In the genomic region with DNA sequence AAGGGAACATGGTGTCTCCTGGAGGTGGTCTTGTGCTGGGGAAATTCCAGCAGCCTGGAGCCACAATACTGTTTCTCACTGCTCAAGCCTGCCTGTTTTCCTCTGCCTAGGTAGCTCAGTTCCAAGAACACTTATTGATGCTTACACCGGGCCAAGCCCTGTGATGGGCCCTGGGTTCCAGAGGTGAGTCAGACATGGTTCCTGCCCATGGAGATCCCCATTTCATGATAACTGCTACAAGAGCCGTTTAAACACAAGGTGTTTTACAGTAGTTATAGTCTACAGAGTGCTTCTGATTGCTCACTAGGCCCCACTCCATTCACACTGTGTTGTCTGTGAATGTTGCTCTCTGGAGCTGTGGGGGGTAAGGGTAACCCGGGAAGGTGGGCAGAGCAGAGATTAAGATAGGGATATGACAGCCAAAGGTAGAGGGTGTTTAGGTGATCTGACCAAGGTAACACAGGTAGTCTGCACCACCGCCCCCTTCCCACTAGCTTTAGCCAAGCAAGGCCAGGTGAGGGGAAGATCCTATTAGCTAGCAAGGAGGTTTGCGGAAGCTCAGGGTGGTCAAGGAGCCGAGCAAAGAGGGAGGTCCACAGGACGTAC, we compare ENCODE assay signal across 7 cellular contexts. TPM values are rescaled to one million over a fixed set of nuclear protein-coding genes. Genes with fewer than 3 reads are reported as not detected.
A peak's percentile ranks its signal among the peaks of the same experiment; 100 is the strongest.
DNase-seq lines count a peak whose midpoint lies in the region; ATAC-seq lines count a peak whose summit lies in the region.

No MANE protein-coding gene starts in this region.

- peak overlapping the region; percentile 65 for H3K4me3 ChIP-seq in HUES48 (ENCODE audit: low read depth, low read length)
- H3K4me3 ChIP-seq in iPS-18a (ENCODE audit: low read length) = peak overlapping the region; percentile 62

- H3K9me3 ChIP-seq in HUES48 (ENCODE audit: control insufficient read depth, insufficient read depth, low read length) = no peaks in the 10 kb centered on the region
- H3K9me3 ChIP-seq in iPS-18a (ENCODE audit: control insufficient read depth, low read depth, low read length) = no peaks in the 10 kb centered on the region

- ATAC-seq in stimulated activated naive B cell treated with anti-CD40 and anti-IgM and Interleukin-4, amounts not matched to agents 10 μg/mL and 1 μg/mL and 100 μg/mL, for 72 hours (replicated peaks) = no peak
- ATAC-seq in GM21825 (IDR thresholded peaks at IDR 0.05; ENCODE audit: unreplicated experiment) = no peak

- peaks cover 6% of the 10 kb centered on the region for H3K4me1 ChIP-seq in HUES48 (ENCODE audit: control insufficient read depth, insufficient read depth, low read length)
- H3K4me1 ChIP-seq in iPS-18a (ENCODE audit: control insufficient read depth, low read depth, low read length) = peaks cover 3% of the 10 kb centered on the region

- peak overlapping the region; percentile 90 for H3K4me3 Mint-ChIP-seq in activated T-helper 2 cell treated with anti-CD3 and anti-CD28 coated beads, Interferon-gamma antibody, Interleukin-2, Interleukin-4, amounts not matched to agents 10 μg/mL and 5 μg/mL and 100 μg/mL, durations not matched to agents 14 hours and 24 hours and 36 hours (ENCODE audit: low read depth)
- H3K4me3 Mint-ChIP-seq in stimulated activated naive B cell treated with anti-CD40 and anti-IgM and Interleukin-4, amounts not matched to agents 10 μg/mL and 1 μg/mL and 100 μg/mL, for 72 hours = peak overlapping the region; percentile 64 to 79

- peak; percentile 23 for DNase-seq in activated T-helper 2 cell treated with anti-CD3 and anti-CD28 coated beads, Interferon-gamma antibody, Interleukin-2, Interleukin-4, amounts not matched to agents 10 μg/mL and 5 μg/mL and 100 μg/mL, durations not matched to agents 14 hours and 24 hours and 36 hours (ENCODE audit: low spot score)
- DNase-seq in stimulated activated naive B cell treated with anti-CD40 and anti-IgM and Interleukin-4, amounts not matched to agents 10 μg/mL and 1 μg/mL and 100 μg/mL, for 72 hours = no peak
- DNase-seq in AG08396 (ENCODE audit: low spot score) (no peak), iPS-NIHi11 (ENCODE audit: low spot score) (no peak)

- peaks cover 56% of the 10 kb centered on the region for H3K4me1 Mint-ChIP-seq in activated T-helper 2 cell treated with anti-CD3 and anti-CD28 coated beads, Interferon-gamma antibody, Interleukin-2, Interleukin-4, amounts not matched to agents 10 μg/mL and 5 μg/mL and 100 μg/mL, durations not matched to agents 14 hours and 24 hours and 36 hours (ENCODE audit: low read depth)
- H3K4me1 Mint-ChIP-seq in stimulated activated naive B cell treated with anti-CD40 and anti-IgM and Interleukin-4, amounts not matched to agents 10 μg/mL and 1 μg/mL and 100 μg/mL, for 72 hours = peaks cover 3 to 24% of the 10 kb centered on the region in 2 donors

- H3K36me3 ChIP-seq in HUES48 (ENCODE audit: control insufficient read depth, insufficient read depth, low read length) (no peaks in the 10 kb centered on the region), iPS-18a (ENCODE audit: control insufficient read depth, low read depth, low read length) (no peaks in the 10 kb centered on the region)

- peak overlapping the region; percentile 99 for H3K27ac Mint-ChIP-seq in activated T-helper 2 cell treated with anti-CD3 and anti-CD28 coated beads, Interferon-gamma antibody, Interleukin-2, Interleukin-4, amounts not matched to agents 10 μg/mL and 5 μg/mL and 100 μg/mL, durations not matched to agents 14 hours and 24 hours and 36 hours
- H3K27ac Mint-ChIP-seq in stimulated activated naive B cell treated with anti-CD40 and anti-IgM and Interleukin-4, amounts not matched to agents 10 μg/mL and 1 μg/mL and 100 μg/mL, for 72 hours = no peak overlapping the region

- no peaks in the 10 kb centered on the region for H3K27me3 Mint-ChIP-seq in activated T-helper 2 cell treated with anti-CD3 and anti-CD28 coated beads, Interferon-gamma antibody, Interleukin-2, Interleukin-4, amounts not matched to agents 10 μg/mL and 5 μg/mL and 100 μg/mL, durations not matched to agents 14 hours and 24 hours and 36 hours (ENCODE audit: low read depth)
- H3K27me3 Mint-ChIP-seq in stimulated activated naive B cell treated with anti-CD40 and anti-IgM and Interleukin-4, amounts not matched to agents 10 μg/mL and 1 μg/mL and 100 μg/mL, for 72 hours = peaks cover 25 to 59% of the 10 kb centered on the region in 2 donors

- H3K27me3 ChIP-seq in HUES48 (ENCODE audit: control insufficient read depth, insufficient read depth, low read length) = peaks cover 38% of the 10 kb centered on the region
- peaks cover 38% of the 10 kb centered on the region for H3K27me3 ChIP-seq in iPS-18a (ENCODE audit: control insufficient read depth, insufficient read depth, low read length)

- H3K27ac ChIP-seq in HUES48 (ENCODE audit: low read depth, low read length) = no peak overlapping the region
- no peak overlapping the region for H3K27ac ChIP-seq in iPS-18a (ENCODE audit: low read length)

- H3K9ac ChIP-seq in HUES48 (ENCODE audit: low read depth, low read length) = no peak overlapping the region
- H3K9ac ChIP-seq in iPS-18a (ENCODE audit: low read length) = no peak overlapping the region

- intact Hi-C loops in activated T-helper 2 cell treated with anti-CD3 and anti-CD28 coated beads, Interferon-gamma antibody, Interleukin-2, Interleukin-4, amounts not matched to agents 10 μg/mL and 5 μg/mL and 100 μg/mL, durations not matched to agents 14 hours and 24 hours and 36 hours (cut with micrococcal nuclease) = loop anchor here (1.0 to 5.0 kb wide), 7 partner anchors 9 to 127 kb away; no protein-coding TSS in a partner anchor

- H3K9me3 Mint-ChIP-seq in activated T-helper 2 cell treated with anti-CD3 and anti-CD28 coated beads, Interferon-gamma antibody, Interleukin-2, Interleukin-4, amounts not matched to agents 10 μg/mL and 5 μg/mL and 100 μg/mL, durations not matched to agents 14 hours and 24 hours and 36 hours = no peaks in the 10 kb centered on the region
- no peaks in the 10 kb centered on the region for H3K9me3 Mint-ChIP-seq in stimulated activated naive B cell treated with anti-CD40 and anti-IgM and Interleukin-4, amounts not matched to agents 10 μg/mL and 1 μg/mL and 100 μg/mL, for 72 hours

- H3K36me3 Mint-ChIP-seq in activated T-helper 2 cell treated with anti-CD3 and anti-CD28 coated beads, Interferon-gamma antibody, Interleukin-2, Interleukin-4, amounts not matched to agents 10 μg/mL and 5 μg/mL and 100 μg/mL, durations not matched to agents 14 hours and 24 hours and 36 hours (ENCODE audit: low read depth) = peaks cover 26% of the 10 kb centered on the region
- no peaks in the 10 kb centered on the region for H3K36me3 Mint-ChIP-seq in stimulated activated naive B cell treated with anti-CD40 and anti-IgM and Interleukin-4, amounts not matched to agents 10 μg/mL and 1 μg/mL and 100 μg/mL, for 72 hours

RNA-seq across cellular contexts. Expression of gene MICAL2, which starts 0.7 kb away (rescaled TPM):
- 736 TPM in 2 replicates for total RNA-seq in activated T-helper 2 cell treated with anti-CD3 and anti-CD28 coated beads, Interferon-gamma antibody, Interleukin-2, Interleukin-4, amounts not matched to agents 10 μg/mL and 5 μg/mL and 100 μg/mL, durations not matched to agents 14 hours and 24 hours and 36 hours
